ENCODE assay signal across 20 cellular contexts in the genomic region with DNA sequence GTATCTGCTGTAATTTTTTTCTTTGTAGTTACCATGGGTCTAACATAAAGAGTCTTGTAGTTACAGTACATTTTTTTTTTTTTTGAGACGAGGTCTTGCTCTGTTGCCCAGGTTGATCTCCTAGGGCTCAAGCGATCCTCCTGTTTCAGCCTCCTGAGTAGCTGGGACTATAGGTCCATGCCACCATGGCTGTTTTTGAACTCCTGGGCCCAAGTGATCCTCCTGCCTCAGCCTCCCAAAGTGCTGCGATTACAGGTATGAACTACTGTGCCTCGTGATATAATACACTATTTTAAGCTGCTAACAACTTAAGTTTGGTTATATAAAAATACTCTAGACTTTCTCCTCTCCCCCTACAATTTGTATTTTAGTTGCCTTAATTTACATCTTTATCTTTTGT. TPM values are rescaled to one million over a fixed set of nuclear protein-coding genes. Genes with fewer than 3 reads are reported as not detected.
DNase-seq lines count a peak whose midpoint lies in the region; ATAC-seq and TF ChIP-seq lines count a peak whose summit lies in the region.
"Had no signal": no experiment of that assay in that cellular context is flagged by ENCODE, and none has a peak within 500 bp of the region (broad histone marks: within the 10 kb centered on the region; RNA-seq: fewer than 3 reads in every experiment).

No MANE protein-coding gene starts in this region.

- TF ChIP-seq CTCF in DND-41 (IDR thresholded peaks at IDR 0.05; ENCODE audit: borderline replicate concordance, extremely low read depth, low read length, poor library complexity, severe bottlenecking) (no peak), lung (IDR thresholded peaks at IDR 0.05; ENCODE audit: control extremely low read depth, extremely low read depth) (no peak)

- H3K4me3 Mint-ChIP-seq in activated CD4-positive, alpha-beta T cell treated with anti-CD3 and anti-CD28 coated beads, Interleukin-2, amount 10 ng/mL, durations not matched to agents 7 days and 5 days, result no peak overlapping the region
- H3K4me3 Mint-ChIP-seq: B cell; CD4-positive, alpha-beta T cell; CD8-positive, alpha-beta T cell had no signal

- peaks cover 49% of the 10 kb centered on the region for H3K9me3 Mint-ChIP-seq in activated CD4-positive, alpha-beta T cell treated with anti-CD3 and anti-CD28 coated beads, Interleukin-2, amount 10 ng/mL, durations not matched to agents 7 days and 5 days

- H2AFZ ChIP-seq in DND-41 (ENCODE audit: low read depth, low read length), result no peak overlapping the region

- H3K4me1 Mint-ChIP-seq in activated CD4-positive, alpha-beta T cell treated with anti-CD3 and anti-CD28 coated beads, Interleukin-2, amount 10 ng/mL, durations not matched to agents 7 days and 5 days, result peaks cover 14% of the 10 kb centered on the region
- H3K4me1 Mint-ChIP-seq: B cell had no signal

- no peaks in the 10 kb centered on the region for H3K36me3 ChIP-seq in DND-41 (ENCODE audit: insufficient read depth, low read length)
- no peaks in the 10 kb centered on the region for H3K36me3 ChIP-seq in lung (ENCODE audit: control insufficient read depth in 2 of 2, insufficient read depth in 2 of 2, low read length in 2 of 2)

- peaks cover 15% of the 10 kb centered on the region for H3K36me3 Mint-ChIP-seq in activated CD4-positive, alpha-beta T cell treated with anti-CD3 and anti-CD28 coated beads, Interleukin-2, amount 10 ng/mL, durations not matched to agents 7 days and 5 days (ENCODE audit: low read depth)

- H3K27ac Mint-ChIP-seq in activated CD4-positive, alpha-beta T cell treated with anti-CD3 and anti-CD28 coated beads, Interleukin-2, amount 10 ng/mL, durations not matched to agents 7 days and 5 days, result peak overlapping the region; percentile 81
- H3K27ac Mint-ChIP-seq: B cell; CD4-positive, alpha-beta T cell; CD8-positive, alpha-beta T cell had no signal

- H3K4me1 ChIP-seq in DND-41 (ENCODE audit: insufficient read depth, low read length) (no peaks in the 10 kb centered on the region), lung (ENCODE audit: control insufficient read depth in 2 of 2, insufficient read depth in 2 of 2, low read length in 2 of 2) (no peaks in the 10 kb centered on the region)
- H3K4me1 ChIP-seq: BLaER1 treated with 17β-estradiol and CSF1 and Interleukin-3, amounts not matched to agents 10 nM and 100 nM; Caco-2 had no signal

- H3K27ac ChIP-seq in DND-41 (ENCODE audit: low read length) (no peak overlapping the region), lung (ENCODE audit: low read depth in 1 of 2, low read length in 1 of 2) (no peak overlapping the region)
- H3K27ac ChIP-seq: 22Rv1; A549; BLaER1 treated with 17β-estradiol and CSF1 and Interleukin-3, amounts not matched to agents 10 nM and 100 nM; C4-2B had no signal

- no peaks in the 10 kb centered on the region for H3K27me3 ChIP-seq in DND-41 (ENCODE audit: insufficient read depth, low read length, poor library complexity)
- H3K27me3 ChIP-seq in lung (ENCODE audit: control insufficient read depth, insufficient read depth), result no peaks in the 10 kb centered on the region
- H3K27me3 ChIP-seq: BLaER1 treated with 17β-estradiol and CSF1 and Interleukin-3, amounts not matched to agents 10 nM and 100 nM had no signal

- no peaks in the 10 kb centered on the region for H4K20me1 ChIP-seq in DND-41 (ENCODE audit: insufficient read depth, low read length)
- H4K20me1 ChIP-seq: BLaER1 treated with 17β-estradiol and CSF1 and Interleukin-3, amounts not matched to agents 10 nM and 100 nM had no signal

- no peak overlapping the region for H3K4me2 ChIP-seq in DND-41 (ENCODE audit: insufficient read depth, low read length)
- H3K4me2 ChIP-seq: A549; BLaER1 treated with 17β-estradiol and CSF1 and Interleukin-3, amounts not matched to agents 10 nM and 100 nM had no signal

- peaks cover 18% of the 10 kb centered on the region for H3K27me3 Mint-ChIP-seq in activated CD4-positive, alpha-beta T cell treated with anti-CD3 and anti-CD28 coated beads, Interleukin-2, amount 10 ng/mL, durations not matched to agents 7 days and 5 days
- H3K27me3 Mint-ChIP-seq: B cell; CD4-positive, alpha-beta T cell had no signal

- WGBS in lung, 2 donors, result 95 to 99% methylated on average over 4 of the region's 4 CpGs

- CTCF ChIA-PET in activated CD4-positive, alpha-beta T cell treated with anti-CD3 and anti-CD28 coated beads, Interleukin-2, amount 10 ng/mL, durations not matched to agents 7 days and 5 days (lab: Charles Lee), result no interaction called here

- H3K79me2 ChIP-seq in DND-41 (ENCODE audit: insufficient read depth, low read length), result no peaks in the 10 kb centered on the region

- no peak overlapping the region for H3K4me3 ChIP-seq in DND-41 (ENCODE audit: low read depth in 1 of 2, low read length in 2 of 2)
- H3K4me3 ChIP-seq in lung, result no peak overlapping the region
- H3K4me3 ChIP-seq: A549; BLaER1 treated with 17β-estradiol and CSF1 and Interleukin-3, amounts not matched to agents 10 nM and 100 nM; GM12878 had no signal

- H3K9me3 ChIP-seq in DND-41 (ENCODE audit: insufficient read depth, low read length, severe bottlenecking) (peaks cover 2% of the 10 kb centered on the region), lung (ENCODE audit: control insufficient read depth in 2 of 2, insufficient read depth in 1 of 2, low read length in 1 of 2) (peaks cover 2 to 8% of the 10 kb centered on the region in 2 donors)
- H3K9me3 ChIP-seq: Caco-2 had no signal

- H3K9ac ChIP-seq in DND-41 (ENCODE audit: low read depth, low read length), result no peak overlapping the region
- H3K9ac ChIP-seq: BLaER1 treated with 17β-estradiol and CSF1 and Interleukin-3, amounts not matched to agents 10 nM and 100 nM had no signal

- peak; percentile 63; the same call in 2 of the 3 replicates for ATAC-seq in DND-41 (ENCODE audit: insufficient read depth, low read depth)
- no peak for ATAC-seq in lung (ENCODE audit: insufficient read depth, low FRiP score)
- ATAC-seq: A549; CD8-positive, alpha-beta T cell; GM12878 had no signal

- POLR2A ChIA-PET in activated CD4-positive, alpha-beta T cell treated with anti-CD3 and anti-CD28 coated beads, Interleukin-2, amount 10 ng/mL, durations not matched to agents 7 days and 5 days (lab: Charles Lee), result no interaction called here

- peak; percentile 2 for DNase-seq in activated CD4-positive, alpha-beta T cell treated with anti-CD3 and anti-CD28 coated beads, Interleukin-2, amount 10 ng/mL, durations not matched to agents 7 days and 5 days
- DNase-seq in activated CD4-positive, alpha-beta T cell treated with anti-CD3 and anti-CD28 coated beads, Interleukin-2, amount 50 U/mL, for 1 hour, result no peak
- DNase-seq in DND-41 (no peak), lung (ENCODE audit: low spot score) (peak; percentile 3), NCI-H1417 treated with DMSO at 0.1 percent for 48 hours (lab: John Stamatoyannopoulos, UW) (no peak), NCI-H1092 (lab: John Stamatoyannopoulos, UW) (no peak)
- DNase-seq: AML-193; Caco-2; Calu3; CD4-positive, alpha-beta T cell; CD8-positive, alpha-beta T cell; DMS79 treated with DMSO at 0.1 percent for 48 hours; EL; GDM1 had no signal

RNA-seq across cellular contexts. Expression of a gene that starts 46.3 kb away (rescaled TPM):
- total RNA-seq in activated CD4-positive, alpha-beta T cell treated with anti-CD3 and anti-CD28 coated beads, Interleukin-2, amount 10 ng/mL, durations not matched to agents 7 days and 5 days, result 10 to 100 TPM; 26.2 to 28.9 TPM
- total RNA-seq in lung, result 10 to 100 TPM; 18.2 to 34.9 TPM
- 10 to 100 TPM; 17.7 to 22.9 TPM for polyA plus RNA-seq in lung

Comparison
In these comparisons a context has a peak if more than half of its experiments do, and no peak if none do; other contexts are left out.
1. DNase-seq: peak in activated CD4-positive, alpha-beta T cell treated with anti-CD3 and anti-CD28 coated beads, Interleukin-2, amount 10 ng/mL, durations not matched to agents 7 days and 5 days (single experiment) and lung (single experiment); none in activated CD4-positive, alpha-beta T cell treated with anti-CD3 and anti-CD28 coated beads, Interleukin-2, amount 50 U/mL, for 1 hour (single experiment), DND-41 (single experiment), NCI-H1417 treated with DMSO at 0.1 percent for 48 hours (single experiment) and NCI-H1092 (single experiment).